Comparison of ENCODE assay signal across 1 cellular context in genomic region chr14:91888641-91889476, GRCh38.
TF ChIP-seq lines count a peak whose summit lies in the region.

No MANE protein-coding gene starts in this region.

TF ChIP-seq in H1, 55 proteins besides CTCF, POLR2A, EP300 and RAD21:
- no peak for TF ChIP-seq YY1 (IDR thresholded peaks at IDR 0.05; ENCODE audit: low read depth, low read length)
- no peak for TF ChIP-seq MAX (IDR thresholded peaks at IDR 0.05)
- no peak for TF ChIP-seq EGR1 (IDR thresholded peaks at IDR 0.05; ENCODE audit: borderline replicate concordance, low read depth, low read length)
- no peak for TF ChIP-seq TCF12 (IDR thresholded peaks at IDR 0.05; ENCODE audit: low read depth, low read length)
- no peak for TF ChIP-seq TBP (IDR thresholded peaks at IDR 0.05; ENCODE audit: low read depth, low read length)
- no peak for TF ChIP-seq SP2 (IDR thresholded peaks at IDR 0.05; ENCODE audit: low read length)
- TF ChIP-seq CBX8 (IDR thresholded peaks at IDR 0.05; ENCODE audit: borderline replicate concordance, low read depth, low read length), result no peak
- no peak for TF ChIP-seq RFX5 (IDR thresholded peaks at IDR 0.05; ENCODE audit: borderline replicate concordance, low read depth, low read length)
- TF ChIP-seq EZH2 (IDR thresholded peaks at IDR 0.05; ENCODE audit: low read depth, low read length, severe bottlenecking), result no peak
